Comparison of ENCODE assay signal across 11 cellular contexts in genomic region chr3:195893516-195893915, GRCh38. TPM values are rescaled to one million over a fixed set of nuclear protein-coding genes. Genes with fewer than 3 reads are reported as not detected.
DNase-seq lines count a peak whose midpoint lies in the region; ATAC-seq and TF ChIP-seq lines count a peak whose summit lies in the region.
"Had no signal": no experiment of that assay in that cellular context is flagged by ENCODE, and none has a peak within 500 bp of the region (broad histone marks: within the 10 kb centered on the region; RNA-seq: fewer than 3 reads in every experiment).

No MANE protein-coding gene starts in this region.

- H3K4me1 Mint-ChIP-seq in osteocyte (ENCODE audit: unreplicated experiment) = peaks cover 53% of the 10 kb centered on the region

- TF ChIP-seq CTCF in osteocyte (IDR thresholded peaks at IDR 0.05) = no peak

- peak overlapping the region; percentile 78 for H3K27ac Mint-ChIP-seq in osteocyte (ENCODE audit: unreplicated experiment)

- ATAC-seq in GM21360 (IDR thresholded peaks at IDR 0.05; ENCODE audit: unreplicated experiment) = no peak

- DNase-seq in COR-L47 (lab: John Stamatoyannopoulos, UW) (peak; percentile 64), NCI-H345 treated with DMSO at 0.1 percent for 48 hours (lab: John Stamatoyannopoulos, UW; ENCODE audit: unreplicated experiment) (peak; percentile 47), epithelial cell of prostate (ENCODE audit: low read depth, low spot score) (no peak), osteocyte (ENCODE audit: extremely low spot score, unreplicated experiment) (no peak), NCI-H2029 (lab: John Stamatoyannopoulos, UW) (no peak), AG08396 (ENCODE audit: low spot score) (no peak), SK-N-DZ (ENCODE audit: low spot score) (no peak)
- DNase-seq: erythroblast, NCI-H748 treated with DMSO at 0.1 percent for 48 hours had no signal

- H3K9me3 Mint-ChIP-seq in osteocyte (ENCODE audit: unreplicated experiment) = no peaks in the 10 kb centered on the region

- no peaks in the 10 kb centered on the region for H3K27me3 Mint-ChIP-seq in osteocyte (ENCODE audit: unreplicated experiment)

- H3K4me3 Mint-ChIP-seq in osteocyte (ENCODE audit: unreplicated experiment) = no peak overlapping the region

- H3K27ac ChIP-seq in epithelial cell of prostate = peak overlapping the region; percentile 96
- H3K27ac ChIP-seq: HL-60 had no signal

- H3K36me3 Mint-ChIP-seq in osteocyte (ENCODE audit: unreplicated experiment) = no peaks in the 10 kb centered on the region

RNA-seq across cellular contexts. Expression of gene TNK2, which starts 14.8 kb away (rescaled TPM):
- total RNA-seq in osteocyte = 42.9 and 54.2 TPM in 2 replicates
- polyA plus RNA-seq in SK-N-DZ (2014; cell fraction: cytosol; rRNA removed) = 9.0 and 13.8 TPM in 2 replicates
- 39.4 and 56.8 TPM in 2 replicates for polyA plus RNA-seq in SK-N-DZ (2014; cell fraction: nucleus; rRNA removed)

Comparison
In these comparisons a context has a peak if more than half of its experiments do, and no peak if none do; other contexts are left out.
1. DNase-seq: peak in COR-L47 (single experiment) and NCI-H345 treated with DMSO at 0.1 percent for 48 hours (single experiment); none in epithelial cell of prostate (single experiment), osteocyte (single experiment), NCI-H2029 (single experiment), AG08396 (single experiment) and SK-N-DZ (single experiment).